Comparison of ENCODE assay signal across 13 cellular contexts in the genomic region with DNA sequence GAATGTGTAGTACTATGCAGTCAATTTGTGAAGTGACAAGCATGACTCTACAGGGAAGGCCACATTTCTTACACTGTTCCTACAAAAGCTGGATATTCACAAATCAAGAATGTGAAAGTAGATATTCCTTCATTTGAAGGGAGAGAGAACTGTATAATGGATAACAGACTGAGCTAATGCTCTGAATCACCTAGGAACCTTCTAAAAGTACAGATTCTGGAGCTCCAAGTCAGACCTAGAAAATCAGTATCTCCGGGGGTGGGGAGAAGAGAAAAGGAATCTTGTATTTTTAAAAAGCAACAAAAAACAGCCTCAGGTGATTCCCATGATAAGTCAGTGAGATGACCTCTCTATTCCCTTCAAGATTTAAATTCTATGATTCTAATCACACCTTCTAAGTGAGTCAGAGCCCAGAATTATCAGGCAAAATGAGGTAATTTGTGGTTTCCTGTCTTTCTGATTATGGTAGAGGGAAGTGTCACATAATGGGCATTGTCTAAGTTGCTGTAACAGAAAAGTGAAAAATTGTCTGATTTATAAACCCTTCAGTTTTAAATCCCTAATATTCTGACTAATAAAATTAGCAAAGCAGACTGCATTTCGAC.
DNase-seq lines count a peak whose midpoint lies in the region; ATAC-seq and TF ChIP-seq lines count a peak whose summit lies in the region.
"Had no signal": no experiment of that assay in that cellular context is flagged by ENCODE, and none has a peak within 500 bp of the region (broad histone marks: within the 10 kb centered on the region; RNA-seq: fewer than 3 reads in every experiment).

No MANE protein-coding gene starts in this region.

- H3K4me3 ChIP-seq in brain microvascular endothelial cell (ENCODE audit: low read depth, low read length) (no peak overlapping the region), lower leg skin (ENCODE audit: low read depth, poor library complexity, severe bottlenecking) (no peak overlapping the region)
- H3K4me3 ChIP-seq: skin epidermis had no signal

- H3K4me3 Mint-ChIP-seq in activated naive CD4-positive, alpha-beta T cell treated with anti-CD3 and anti-CD28 coated beads for 36 hours = peak overlapping the region; percentile 52
- H3K4me3 Mint-ChIP-seq: HFFc6, natural killer cell had no signal

- intact Hi-C loops in activated naive CD4-positive, alpha-beta T cell treated with anti-CD3 and anti-CD28 coated beads for 36 hours (cut with micrococcal nuclease) = loop anchor here (1.0 to 5.0 kb wide), 9 partner anchors 8 to 1132 kb away; no protein-coding TSS in a partner anchor
- intact Hi-C loops in lower leg skin (cut with DNase I; ENCODE audit: low total_unique reads) = no loop called here

- 69 to 71% methylated on average over 2 of the region's 2 CpGs for WGBS in lower leg skin, 2 donors

- no peaks in the 10 kb centered on the region for H3K27me3 ChIP-seq in brain microvascular endothelial cell (replicated peaks)

- H3K36me3 ChIP-seq in brain microvascular endothelial cell (replicated peaks) = no peaks in the 10 kb centered on the region

- peaks cover 3% of the 10 kb centered on the region for H3K36me3 Mint-ChIP-seq in activated naive CD4-positive, alpha-beta T cell treated with anti-CD3 and anti-CD28 coated beads for 36 hours (ENCODE audit: low read depth)
- H3K36me3 Mint-ChIP-seq: natural killer cell had no signal

- H3K9me3 Mint-ChIP-seq in activated naive CD4-positive, alpha-beta T cell treated with anti-CD3 and anti-CD28 coated beads for 36 hours = peaks cover 3% of the 10 kb centered on the region
- H3K9me3 Mint-ChIP-seq: HFFc6 had no signal

- H3K27ac Mint-ChIP-seq in activated naive CD4-positive, alpha-beta T cell treated with anti-CD3 and anti-CD28 coated beads for 36 hours = peak overlapping the region; percentile 100
- H3K27ac Mint-ChIP-seq: HFFc6, natural killer cell had no signal

- H3K27ac ChIP-seq in brain microvascular endothelial cell = peak overlapping the region; percentile 1
- H3K27ac ChIP-seq: skin epidermis had no signal

- no peaks in the 10 kb centered on the region for H3K27me3 Mint-ChIP-seq in activated naive CD4-positive, alpha-beta T cell treated with anti-CD3 and anti-CD28 coated beads for 36 hours (ENCODE audit: low read depth)

- no peak for TF ChIP-seq POLR2A in lower leg skin (IDR thresholded peaks at IDR 0.05)

- in situ Hi-C loops in brain microvascular endothelial cell (cut with HindIII; ENCODE audit: low pct_ligation_motif_present, low sequenced_read_pairs) = no loop called here

- TF ChIP-seq CTCF in brain microvascular endothelial cell (IDR thresholded peaks at IDR 0.05; ENCODE audit: low read depth, low read length, missing control alignments) = no peak
- TF ChIP-seq CTCF in lower leg skin (IDR thresholded peaks at IDR 0.05) = no peak

- CTCF ChIA-PET in activated naive CD4-positive, alpha-beta T cell treated with anti-CD3 and anti-CD28 coated beads for 36 hours (lab: Charles Lee) = interaction anchor here (1.4 to 6.6 kb wide), 3 partner anchors 37 to 68 kb away, joined by 4 to 66 read pairs (median 4); no protein-coding TSS in a partner anchor

- ATAC-seq in stimulated activated naive CD8-positive, alpha-beta T cell treated with anti-CD3 and anti-CD28 coated beads, Interleukin-15, Interleukin-2, amounts not matched to agents 100 U/mL and 50 U/mL, for 24 hours = peak; percentile 73
- ATAC-seq in HG02885 (IDR thresholded peaks at IDR 0.05; ENCODE audit: poor library complexity, unreplicated experiment) = no peak

- H3K4me1 Mint-ChIP-seq in activated naive CD4-positive, alpha-beta T cell treated with anti-CD3 and anti-CD28 coated beads for 36 hours (ENCODE audit: low read depth) = peaks cover 93% of the 10 kb centered on the region
- H3K4me1 Mint-ChIP-seq: natural killer cell had no signal

- no peak for DNase-seq in activated naive CD4-positive, alpha-beta T cell treated with anti-CD3 and anti-CD28 coated beads for 36 hours
- no peak for DNase-seq in activated naive CD4-positive, alpha-beta T cell treated with anti-CD3 and anti-CD28 coated beads, Interleukin-2, amount 50 U/mL, for 16 hours
- DNase-seq in NOMO-1 treated with dmso at 0.1 percent for 144 hours (lab: John Stamatoyannopoulos, UW; ENCODE audit: unreplicated experiment) (peak; percentile 52), brain microvascular endothelial cell (peak; percentile 11), lower leg skin (ENCODE audit: low spot score in 2 of 2) (no peak), NCI-H748 (lab: John Stamatoyannopoulos, UW; ENCODE audit: unreplicated experiment) (no peak)
- DNase-seq in stimulated activated naive CD8-positive, alpha-beta T cell treated with anti-CD3 and anti-CD28 coated beads, Interleukin-15, Interleukin-2, amounts not matched to agents 100 U/mL and 50 U/mL, for 24 hours = no peak
- DNase-seq: amniotic stem cell, HFFc6, natural killer cell, NCI-H1105 had no signal

Comparison
In these comparisons a context has a peak if more than half of its experiments do, and no peak if none do; other contexts are left out.
1. DNase-seq: peak in NOMO-1 treated with dmso at 0.1 percent for 144 hours (single experiment) and brain microvascular endothelial cell (single experiment); none in activated naive CD4-positive, alpha-beta T cell treated with anti-CD3 and anti-CD28 coated beads for 36 hours (single experiment), activated naive CD4-positive, alpha-beta T cell treated with anti-CD3 and anti-CD28 coated beads, Interleukin-2, amount 50 U/mL, for 16 hours (single experiment), stimulated activated naive CD8-positive, alpha-beta T cell treated with anti-CD3 and anti-CD28 coated beads, Interleukin-15, Interleukin-2, amounts not matched to agents 100 U/mL and 50 U/mL, for 24 hours (single experiment), lower leg skin (0 of 2) and NCI-H748 (single experiment).